14 cellular contexts compared by ENCODE assay signal in genomic region chr6:24891004-24891403, GRCh38. TPM values are rescaled to one million over a fixed set of nuclear protein-coding genes. Genes with fewer than 3 reads are reported as not detected.
A peak's percentile ranks its signal among the peaks of the same experiment; 100 is the strongest.
DNase-seq lines count a peak whose midpoint lies in the region; ATAC-seq and TF ChIP-seq lines count a peak whose summit lies in the region.
"Had no signal": no experiment of that assay in that cellular context is flagged by ENCODE, and none has a peak within 500 bp of the region (broad histone marks: within the 10 kb centered on the region; RNA-seq: fewer than 3 reads in every experiment).

No MANE protein-coding gene starts in this region.

- H3K36me3 Mint-ChIP-seq in activated T-cell treated with anti-CD3 and anti-CD28 coated beads, Interleukin-2, amount 50 U/mL, for 4 hours (ENCODE audit: insufficient read depth) = peaks cover 17% of the 10 kb centered on the region
- peaks cover 57% of the 10 kb centered on the region for H3K36me3 Mint-ChIP-seq in activated T-helper 17 cell treated with anti-CD3 and anti-CD28 coated beads, Interleukin-2, amount 50 U/mL, for 72 hours (ENCODE audit: low read depth)
- H3K36me3 Mint-ChIP-seq in stimulated activated effector memory CD8-positive, alpha-beta T cell treated with anti-CD3 and anti-CD28 coated beads, Interleukin-12 subunit alpha, Interleukin-12 subunit beta, amount 100 ng/mL, for 72 hours = peaks cover 10% of the 10 kb centered on the region

- peak overlapping the region; percentile 14 for H3K4me3 Mint-ChIP-seq in activated T-cell treated with anti-CD3 and anti-CD28 coated beads, Interleukin-2, amount 50 U/mL, for 4 hours
- peak overlapping the region; percentile 62 for H3K4me3 Mint-ChIP-seq in activated T-helper 17 cell treated with anti-CD3 and anti-CD28 coated beads, Interleukin-2, amount 50 U/mL, for 72 hours
- H3K4me3 Mint-ChIP-seq in stimulated activated effector memory CD8-positive, alpha-beta T cell treated with anti-CD3 and anti-CD28 coated beads, Interleukin-12 subunit alpha, Interleukin-12 subunit beta, amount 100 ng/mL, for 72 hours = peak overlapping the region; percentile 42

- peak overlapping the region; percentile 92 for H3K27ac Mint-ChIP-seq in activated T-helper 17 cell treated with anti-CD3 and anti-CD28 coated beads, Interleukin-2, amount 50 U/mL, for 72 hours
- peak overlapping the region; percentile 64 for H3K27ac Mint-ChIP-seq in stimulated activated effector memory CD8-positive, alpha-beta T cell treated with anti-CD3 and anti-CD28 coated beads, Interleukin-12 subunit alpha, Interleukin-12 subunit beta, amount 100 ng/mL, for 72 hours

- no peaks in the 10 kb centered on the region for H3K9me3 Mint-ChIP-seq in activated T-cell treated with anti-CD3 and anti-CD28 coated beads, Interleukin-2, amount 50 U/mL, for 4 hours
- H3K9me3 Mint-ChIP-seq in activated T-helper 17 cell treated with anti-CD3 and anti-CD28 coated beads, Interleukin-2, amount 50 U/mL, for 72 hours = no peaks in the 10 kb centered on the region
- no peaks in the 10 kb centered on the region for H3K9me3 Mint-ChIP-seq in stimulated activated effector memory CD8-positive, alpha-beta T cell treated with anti-CD3 and anti-CD28 coated beads, Interleukin-12 subunit alpha, Interleukin-12 subunit beta, amount 100 ng/mL, for 72 hours

- TF ChIP-seq POLR2A in testis (IDR thresholded peaks at IDR 0.05) = no peak

- H3K4me3 ChIP-seq in testis = no peak overlapping the region
- H3K4me3 ChIP-seq: uterus had no signal

- intact Hi-C loops in testis (cut with DNase I; ENCODE audit: low total_unique reads) = no loop called here

- peaks cover 86% of the 10 kb centered on the region for H3K4me1 Mint-ChIP-seq in activated T-cell treated with anti-CD3 and anti-CD28 coated beads, Interleukin-2, amount 50 U/mL, for 4 hours (ENCODE audit: low read depth)
- H3K4me1 Mint-ChIP-seq in activated T-helper 17 cell treated with anti-CD3 and anti-CD28 coated beads, Interleukin-2, amount 50 U/mL, for 72 hours = peaks cover 74% of the 10 kb centered on the region
- peaks cover 77% of the 10 kb centered on the region for H3K4me1 Mint-ChIP-seq in stimulated activated effector memory CD8-positive, alpha-beta T cell treated with anti-CD3 and anti-CD28 coated beads, Interleukin-12 subunit alpha, Interleukin-12 subunit beta, amount 100 ng/mL, for 72 hours

- TF ChIP-seq CTCF in testis (IDR thresholded peaks at IDR 0.05) = no peak

- H3K27me3 ChIP-seq in testis = no peaks in the 10 kb centered on the region
- H3K27me3 ChIP-seq: uterus had no signal

- ATAC-seq in activated T-cell treated with anti-CD3 and anti-CD28 coated beads, Interleukin-2, amount 50 U/mL, for 4 hours = peak in 1 of 2 donors; percentile 24
- ATAC-seq in HG03108 (IDR thresholded peaks at IDR 0.05; ENCODE audit: unreplicated experiment) = peak; percentile 56
- ATAC-seq in activated T-helper 17 cell treated with anti-CD3 and anti-CD28 coated beads, Interleukin-2, amount 50 U/mL, for 72 hours (replicated peaks) = peak; percentile 31
- peak; percentile 54 for ATAC-seq in stimulated activated effector memory CD8-positive, alpha-beta T cell treated with anti-CD3 and anti-CD28 coated beads, Interleukin-12 subunit alpha, Interleukin-12 subunit beta, amount 100 ng/mL, for 72 hours

- 76 to 79% methylated on average over 3 of the region's 3 CpGs for WGBS in testis, 2 donors

- no peaks in the 10 kb centered on the region for H3K4me1 ChIP-seq in testis

- H3K36me3 ChIP-seq in testis (ENCODE audit: low read depth, missing control alignments) = no peaks in the 10 kb centered on the region
- H3K36me3 ChIP-seq: uterus had no signal

- H3K9me3 ChIP-seq in testis = no peaks in the 10 kb centered on the region
- H3K9me3 ChIP-seq: uterus had no signal

- DNase-seq in activated T-cell treated with anti-CD3 and anti-CD28 coated beads, Interleukin-2, amount 50 U/mL, for 4 hours = no peak
- DNase-seq in activated T-cell treated with anti-CD3 and anti-CD28 coated beads, Interleukin-2, amount 50 U/mL, for 1 hour = no peak
- no peak for DNase-seq in stimulated activated effector memory CD8-positive, alpha-beta T cell treated with anti-CD3 and anti-CD28 coated beads, Interleukin-12 subunit alpha, Interleukin-12 subunit beta, amount 100 ng/mL, for 72 hours (ENCODE audit: low spot score in 2 of 2)
- no peak for DNase-seq in stimulated activated CD4-positive, alpha-beta T cell treated with anti-CD3 and anti-CD28 coated beads, Interleukin-15, amount 100 ng/mL, for 24 hours
- no peak for DNase-seq in stimulated activated CD4-positive, alpha-beta T cell treated with anti-CD3 and anti-CD28 coated beads, Interleukin-4, amount 100 ng/mL, for 1 hour
- no peak for DNase-seq in testis
- DNase-seq: dermis blood vessel endothelial cell; HCEC 1CT; posterior cingulate gyrus; RPMI8226; stimulated activated CD8-positive, alpha-beta memory T cell treated with anti-CD3 and anti-CD28 coated beads, Interleukin-4, amount 100 ng/mL, for 48 hours; uterus had no signal

- no peaks in the 10 kb centered on the region for H3K27me3 Mint-ChIP-seq in activated T-cell treated with anti-CD3 and anti-CD28 coated beads, Interleukin-2, amount 50 U/mL, for 4 hours (ENCODE audit: low read depth)
- H3K27me3 Mint-ChIP-seq in activated T-helper 17 cell treated with anti-CD3 and anti-CD28 coated beads, Interleukin-2, amount 50 U/mL, for 72 hours = no peaks in the 10 kb centered on the region

- no peak overlapping the region for H3K27ac ChIP-seq in testis
- H3K27ac ChIP-seq: uterus had no signal

RNA-seq across cellular contexts. Expression of gene RIPOR2, which starts 44.8 kb away (rescaled TPM):
- 10 to 100 TPM; 14.7 to 17.4 (median 16.8) TPM for total RNA-seq in activated T-cell treated with anti-CD3 and anti-CD28 coated beads, Interleukin-2, amount 50 U/mL, for 4 hours
- 100 to 1,000 TPM in 1 of 2 donors, 10 to 100 TPM in 1; 47.5 to 113 TPM for total RNA-seq in activated T-helper 17 cell treated with anti-CD3 and anti-CD28 coated beads, Interleukin-2, amount 50 U/mL, for 72 hours
- total RNA-seq in testis = 1 to 10 TPM; 3.7 to 10.0 TPM
- polyA plus RNA-seq in testis (ENCODE audit: insufficient read depth, low read depth, low replicate concordance) = 15.1 TPM
